ENCODE assay signal across 28 cellular contexts in genomic region chr14:72721042-72721540, GRCh38.
"Had no signal": no experiment of that assay in that cellular context is flagged by ENCODE, and none has a peak within 500 bp of the region (broad histone marks: within the 10 kb centered on the region; RNA-seq: fewer than 3 reads in every experiment).

No MANE protein-coding gene starts in this region.

- H3K9me3 ChIP-seq: colonic mucosa, esophagus muscularis mucosa, gastroesophageal sphincter, heart left ventricle, lower lobe of right lung, prostate gland, right atrium auricular region, suprapubic skin, transverse colon, upper lobe of right lung, vagina had no signal

- H3K36me3 ChIP-seq: colonic mucosa, esophagus muscularis mucosa, gastroesophageal sphincter, lower lobe of right lung, neural progenitor cell, prostate gland, right atrium auricular region, suprapubic skin, transverse colon, upper lobe of right lung, vagina had no signal

- H3K27me3 ChIP-seq: colonic mucosa, esophagus muscularis mucosa, foreskin keratinocyte, gastroesophageal sphincter, heart left ventricle, hepatocyte, neural progenitor cell, right atrium auricular region, suprapubic skin, transverse colon, upper lobe of right lung, vagina had no signal

- ATAC-seq: foreskin keratinocyte; gastroesophageal sphincter; heart left ventricle; left ventricle myocardium superior; lower lobe of right lung; sciatic nerve; stimulated activated naive CD8-positive, alpha-beta T cell treated with anti-CD3 and anti-CD28 coated beads, Interleukin-15, amount 100 ng/mL, for 72 hours; upper lobe of right lung had no signal

- H3K27me3 Mint-ChIP-seq: stimulated activated naive CD8-positive, alpha-beta T cell treated with anti-CD3 and anti-CD28 coated beads, Interleukin-15, amount 100 ng/mL, for 72 hours had no signal

- DNase-seq: colonic mucosa; effector CD8-positive, alpha-beta T cell; foreskin keratinocyte; heart left ventricle; islet precursor cell; kidney glomerular epithelial cell; left ventricle myocardium superior; lower lobe of right lung; stimulated activated CD4-positive, alpha-beta T cell treated with anti-CD3 and anti-CD28 coated beads, Interleukin-12 subunit alpha, Interleukin-12 subunit beta, amount 100 ng/mL, for 4 hours; stimulated activated CD4-positive, alpha-beta T cell treated with anti-CD3 and anti-CD28 coated beads, Interleukin-1b, Interleukin-23, amount 100 ng/mL, for 48 hours; stimulated activated CD4-positive, alpha-beta T cell treated with anti-CD3 and anti-CD28 coated beads, Interleukin-4, amount 100 ng/mL, for 1 hour; stimulated activated CD8-positive, alpha-beta memory T cell treated with anti-CD3 and anti-CD28 coated beads, Interleukin-4, amount 100 ng/mL, for 48 hours; stimulated activated naive CD4-positive, alpha-beta T cell; stimulated activated naive CD8-positive, alpha-beta T cell treated with anti-CD3 and anti-CD28 coated beads, Interleukin-15, amount 100 ng/mL, for 72 hours; transverse colon; upper lobe of right lung had no signal

- H3K27ac ChIP-seq: colonic mucosa, esophagus muscularis mucosa, foreskin keratinocyte, gastroesophageal sphincter, heart left ventricle, hepatocyte, lower lobe of right lung, neural progenitor cell, prostate gland, right atrium auricular region, suprapubic skin, transverse colon, upper lobe of right lung, vagina had no signal

- H3K27ac Mint-ChIP-seq: dendritic cell treated with granulocyte-macrophage colony-stimulating factor and Interleukin-4, amounts not matched to agents 40 ng/mL and 50 ng/mL, for 4 days; nephron; neural progenitor cell; stimulated activated naive CD8-positive, alpha-beta T cell treated with anti-CD3 and anti-CD28 coated beads, Interleukin-15, amount 100 ng/mL, for 72 hours had no signal

- H3K36me3 Mint-ChIP-seq: neural progenitor cell had no signal

- H3K4me3 Mint-ChIP-seq: dendritic cell treated with granulocyte-macrophage colony-stimulating factor and Interleukin-4, amounts not matched to agents 40 ng/mL and 50 ng/mL, for 4 days; nephron; neural progenitor cell; stimulated activated naive CD8-positive, alpha-beta T cell treated with anti-CD3 and anti-CD28 coated beads, Interleukin-15, amount 100 ng/mL, for 72 hours had no signal

- H3K9me3 Mint-ChIP-seq: dendritic cell treated with granulocyte-macrophage colony-stimulating factor and Interleukin-4, amounts not matched to agents 40 ng/mL and 50 ng/mL, for 4 days; nephron; neural progenitor cell; stimulated activated naive CD8-positive, alpha-beta T cell treated with anti-CD3 and anti-CD28 coated beads, Interleukin-15, amount 100 ng/mL, for 72 hours had no signal

- H3K4me3 ChIP-seq: colonic mucosa, esophagus muscularis mucosa, gastroesophageal sphincter, heart left ventricle, hepatocyte, lower lobe of right lung, neural progenitor cell, prostate gland, right atrium auricular region, smooth muscle cell, suprapubic skin, transverse colon, upper lobe of right lung, vagina had no signal

- H3K4me1 ChIP-seq: colonic mucosa, foreskin keratinocyte, lower lobe of right lung, neural progenitor cell, prostate gland, vagina had no signal
